8 cellular contexts compared by ENCODE assay signal in genomic region chr6:30612213-30612612, GRCh38. TPM values are rescaled to one million over a fixed set of nuclear protein-coding genes. Genes with fewer than 3 reads are reported as not detected.
DNase-seq lines count a peak whose midpoint lies in the region; ATAC-seq, FAIRE-seq and TF ChIP-seq lines count a peak whose summit lies in the region.

No MANE protein-coding gene starts in this region.

- peak overlapping the region in 1 of 7 donors; percentile 26 for H3K4me3 Mint-ChIP-seq in CD8-positive, alpha-beta memory T cell
- peak overlapping the region in 2 of 10 donors; percentile 4 to 55 for H3K4me3 Mint-ChIP-seq in naive thymus-derived CD8-positive, alpha-beta T cell
- H3K4me3 Mint-ChIP-seq in Caco-2 (ENCODE audit: unreplicated experiment) = no peak overlapping the region

- peaks cover 52 to 72% (median 69%) of the 10 kb centered on the region in 3 donors for H3K4me1 Mint-ChIP-seq in CD8-positive, alpha-beta memory T cell
- peaks cover 39 to 84% (median 68%) of the 10 kb centered on the region in 4 donors for H3K4me1 Mint-ChIP-seq in naive thymus-derived CD8-positive, alpha-beta T cell
- peaks cover 20% of the 10 kb centered on the region for H3K4me1 Mint-ChIP-seq in Caco-2 (ENCODE audit: low read depth, unreplicated experiment)

- no peaks in the 10 kb centered on the region for H3K27me3 ChIP-seq in CD8-positive, alpha-beta memory T cell (ENCODE audit: insufficient read depth, low read length, poor library complexity, severe bottlenecking)
- H3K27me3 ChIP-seq in breast epithelium = no peaks in the 10 kb centered on the region
- no peaks in the 10 kb centered on the region for H3K27me3 ChIP-seq in Caco-2 (replicated peaks; ENCODE audit: control insufficient read depth, insufficient read depth, low read length)
- H3K27me3 ChIP-seq in small intestine (ENCODE audit: control insufficient read depth in 2 of 2, insufficient read depth in 2 of 2, low read length in 2 of 2) = no peaks in the 10 kb centered on the region

- POLR2A ChIA-PET in CD8-positive, alpha-beta memory T cell (lab: Charles Lee) = interaction anchor here (0.6 to 4.2 kb wide), 4 partner anchors 8 to 107 kb away, joined by 3 to 32 read pairs (median 9); partner anchors contain the start of genes GNL1 and PRR3
- POLR2A ChIA-PET in naive thymus-derived CD8-positive, alpha-beta T cell (lab: Charles Lee) = interaction anchor here (0.5 to 4.7 kb wide), 9 partner anchors 13 to 122 kb away, joined by 3 to 78 read pairs (median 5); partner anchors contain the start of genes ABCF1, GNL1, PRR3 and TUBB
- POLR2A ChIA-PET in Caco-2 (lab: Charles Lee) = interaction anchor here (1.0 to 1.3 kb wide), 3 partner anchors 12 to 105 kb away, joined by 4 read pairs; partner anchors contain the start of gene MDC1

- TF ChIP-seq CTCF in LNCAP (IDR thresholded peaks at IDR 0.05) = peak; percentile 40; the same call in 1 of the 2 replicates
- peak in 1 of 3 donors; percentile 13 for TF ChIP-seq CTCF in breast epithelium (IDR thresholded peaks at IDR 0.05)
- TF ChIP-seq CTCF in Caco-2 (IDR thresholded peaks at IDR 0.05; ENCODE audit: insufficient read depth in 1 of 2, low read depth in 1 of 2, low read length in 1 of 2, severe bottlenecking in 1 of 2, unreplicated experiment in 1 of 2) = peak in 1 of 2 experiments; percentile 26

- no TSS peak for BruUV-seq in Caco-2 (replicated peaks; lab: Mats Ljungman, UMichigan)

- peak overlapping the region in 7 of 8 donors; percentile 23 to 100 (median 84) for H3K27ac Mint-ChIP-seq in CD8-positive, alpha-beta memory T cell
- H3K27ac Mint-ChIP-seq in naive thymus-derived CD8-positive, alpha-beta T cell = peak overlapping the region; percentile 5 to 100 (median 88)
- no peak overlapping the region for H3K27ac Mint-ChIP-seq in Caco-2 (ENCODE audit: unreplicated experiment)

- no peak for TF ChIP-seq POLR2A in breast epithelium (IDR thresholded peaks at IDR 0.05)

- WGBS in small intestine, 3 donors = 67 to 81% (median 73%) methylated on average over 1 of the region's 1 CpG

- peaks cover 60% of the 10 kb centered on the region for H3K4me1 ChIP-seq in CD8-positive, alpha-beta memory T cell (ENCODE audit: insufficient read depth, low read length)
- H3K4me1 ChIP-seq in breast epithelium = peaks cover 0 to 11% of the 10 kb centered on the region in 2 donors
- H3K4me1 ChIP-seq in Caco-2 = no peaks in the 10 kb centered on the region
- H3K4me1 ChIP-seq in small intestine (ENCODE audit: control insufficient read depth in 2 of 2, insufficient read depth in 1 of 2, low read depth in 1 of 2, low read length in 1 of 2) = peaks cover 0 to 3% of the 10 kb centered on the region in 2 donors

- H3K36me3 Mint-ChIP-seq in CD8-positive, alpha-beta memory T cell = peaks cover 21 to 82% (median 30%) of the 10 kb centered on the region in 3 donors
- peaks cover 22 to 60% (median 24%) of the 10 kb centered on the region in 3 donors for H3K36me3 Mint-ChIP-seq in naive thymus-derived CD8-positive, alpha-beta T cell
- H3K36me3 Mint-ChIP-seq in Caco-2 (ENCODE audit: insufficient read depth, unreplicated experiment) = peaks cover 91% of the 10 kb centered on the region

- no peak overlapping the region for H3K27ac ChIP-seq in CD8-positive, alpha-beta memory T cell (ENCODE audit: low read depth, low read length)
- H3K27ac ChIP-seq in breast epithelium = peak overlapping the region; percentile 22 to 100
- no peak overlapping the region for H3K27ac ChIP-seq in small intestine (ENCODE audit: low read depth in 1 of 2, low read length in 1 of 2)

- H3K27me3 Mint-ChIP-seq in CD8-positive, alpha-beta memory T cell = peaks cover 0 to 17% of the 10 kb centered on the region in 2 donors
- H3K27me3 Mint-ChIP-seq in naive thymus-derived CD8-positive, alpha-beta T cell = peaks cover 0 to 2% (median 0%) of the 10 kb centered on the region in 5 donors
- H3K27me3 Mint-ChIP-seq in Caco-2 (ENCODE audit: insufficient read depth, unreplicated experiment) = peaks cover 3% of the 10 kb centered on the region

- no peak overlapping the region for H3K4me3 ChIP-seq in CD8-positive, alpha-beta memory T cell (ENCODE audit: low read length)
- H3K4me3 ChIP-seq in breast epithelium (no peak overlapping the region), Caco-2 (ENCODE audit: low read depth, low read length) (no peak overlapping the region), small intestine (ENCODE audit: low read depth in 1 of 2, low read length in 2 of 2) (no peak overlapping the region)

- intact Hi-C loops in breast epithelium (cut with DNase I; ENCODE audit: low total_unique reads) (no loop called here), Caco-2 (cut with micrococcal nuclease; ENCODE audit: unreplicated experiment) (no loop called here)

- ATAC-seq in naive thymus-derived CD8-positive, alpha-beta T cell = no peak

- peaks cover 38% of the 10 kb centered on the region for H3K36me3 ChIP-seq in CD8-positive, alpha-beta memory T cell (ENCODE audit: insufficient read depth, low read length)
- no peaks in the 10 kb centered on the region for H3K36me3 ChIP-seq in breast epithelium
- H3K36me3 ChIP-seq in Caco-2 (ENCODE audit: control insufficient read depth, insufficient read depth, low read length) = peaks cover 5% of the 10 kb centered on the region
- H3K36me3 ChIP-seq in small intestine (ENCODE audit: control insufficient read depth in 2 of 2, insufficient read depth in 2 of 2, low read length in 2 of 2) = peaks cover 4 to 21% of the 10 kb centered on the region in 2 donors

- CTCF ChIA-PET in CD8-positive, alpha-beta memory T cell (lab: Charles Lee) = interaction anchor here (1.2 to 4.3 kb wide), 7 partner anchors 14 to 159 kb away, joined by 3 to 40 read pairs (median 4); partner anchors contain the start of gene DHX16
- CTCF ChIA-PET in Caco-2 (lab: Charles Lee) = interaction anchor here (0.8 kb wide), 1 partner anchor 130 kb away, joined by 3 read pairs; no protein-coding TSS in a partner anchor

- FAIRE-seq in small intestine (lab: Jason Lieb, UNC) = no peak

- peaks cover 0 to 4% (median 2%) of the 10 kb centered on the region in 5 donors for H3K9me3 Mint-ChIP-seq in CD8-positive, alpha-beta memory T cell
- peaks cover 0 to 3% (median 0%) of the 10 kb centered on the region in 9 donors for H3K9me3 Mint-ChIP-seq in naive thymus-derived CD8-positive, alpha-beta T cell
- H3K9me3 Mint-ChIP-seq in Caco-2 (ENCODE audit: unreplicated experiment) = no peaks in the 10 kb centered on the region

- no peaks in the 10 kb centered on the region for H3K9me3 ChIP-seq in CD8-positive, alpha-beta memory T cell (ENCODE audit: low read length)
- no peaks in the 10 kb centered on the region for H3K9me3 ChIP-seq in breast epithelium
- no peaks in the 10 kb centered on the region for H3K9me3 ChIP-seq in Caco-2
- H3K9me3 ChIP-seq in small intestine (ENCODE audit: control insufficient read depth, low read depth) = no peaks in the 10 kb centered on the region

- DNase-seq in CD8-positive, alpha-beta memory T cell = no peak
- no peak for DNase-seq in breast epithelium (ENCODE audit: low spot score in 2 of 2)
- no peak for DNase-seq in naive thymus-derived CD8-positive, alpha-beta T cell
- DNase-seq in NCI-H1092 treated with DMSO at 0.1 percent for 48 hours (lab: John Stamatoyannopoulos, UW) = no peak
- no peak for DNase-seq in Caco-2
- no peak for DNase-seq in activated CD4-positive, alpha-beta T cell treated with anti-CD3 and anti-CD28 coated beads for 1 hour
- no peak for DNase-seq in small intestine

RNA-seq across cellular contexts. Expression of gene PPP1R10, which starts 4.8 kb away (rescaled TPM):
- 100 to 1,000 TPM; 115 to 117 TPM for total RNA-seq in CD8-positive, alpha-beta memory T cell
- 27.3 TPM for polyA plus RNA-seq in CD8-positive, alpha-beta memory T cell
- 10 to 100 TPM; 17.3 to 51.1 (median 26.5) TPM for total RNA-seq in breast epithelium
- 100 to 1,000 TPM; 191 to 193 TPM for total RNA-seq in naive thymus-derived CD8-positive, alpha-beta T cell
- polyA plus RNA-seq in naive thymus-derived CD8-positive, alpha-beta T cell = 10 to 100 TPM; 16.9 to 20.2 (median 19.8) TPM
- 91.3 and 95.4 TPM in 2 replicates for total RNA-seq in Caco-2 (2022)
- polyA plus RNA-seq in small intestine = 10 to 100 TPM; 21.3 to 35.1 (median 30.0) TPM

RNA-seq across cellular contexts. Expression of gene MRPS18B, which starts 5.4 kb away (rescaled TPM):
- 100 to 1,000 TPM; 102 to 103 TPM for total RNA-seq in CD8-positive, alpha-beta memory T cell
- polyA plus RNA-seq in CD8-positive, alpha-beta memory T cell = 113 TPM
- total RNA-seq in breast epithelium (10 to 100 TPM; 42.1 to 70.8 (median 52.4) TPM), Caco-2 (2022) (60.0 and 62.6 TPM in 2 replicates)
- total RNA-seq in naive thymus-derived CD8-positive, alpha-beta T cell = 10 to 100 TPM; 43.1 to 43.8 TPM
- 100 to 1,000 TPM in 2 of 3 donors, 10 to 100 TPM in 1; 87.4 to 161 (median 119) TPM for polyA plus RNA-seq in naive thymus-derived CD8-positive, alpha-beta T cell
- 10 to 100 TPM; 89.4 to 93.0 (median 91.2) TPM for polyA plus RNA-seq in small intestine

RNA-seq across cellular contexts. Expression of gene ATAT1, which starts 14.5 kb away (rescaled TPM):
- total RNA-seq in CD8-positive, alpha-beta memory T cell = 10 to 100 TPM; 10.5 to 10.7 TPM
- 1.5 TPM for polyA plus RNA-seq in CD8-positive, alpha-beta memory T cell
- 10 to 100 TPM in 1 of 3 donors, 1 to 10 TPM in 2; 5.3 to 10.5 (median 8.8) TPM for total RNA-seq in breast epithelium
- total RNA-seq in naive thymus-derived CD8-positive, alpha-beta T cell = 10 to 100 TPM; 12.6 to 13.4 TPM
- 1 to 10 TPM; 1.6 to 2.0 (median 1.7) TPM for polyA plus RNA-seq in naive thymus-derived CD8-positive, alpha-beta T cell
- total RNA-seq in Caco-2 (2022) = 17.9 and 19.7 TPM in 2 replicates
- 10 to 100 TPM in 1 of 3 donors, 1 to 10 TPM in 2; 6.5 to 14.5 (median 8.6) TPM for polyA plus RNA-seq in small intestine

RNA-seq across cellular contexts. Expression of gene C6orf136, which starts 34.7 kb away (rescaled TPM):
- total RNA-seq in CD8-positive, alpha-beta memory T cell = 10 to 100 TPM; 35.9 to 42.2 TPM
- 11.8 TPM for polyA plus RNA-seq in CD8-positive, alpha-beta memory T cell
- total RNA-seq in breast epithelium (10 to 100 TPM in 2 of 3 donors, 1 to 10 TPM in 1; 9.6 to 19.0 (median 16.1) TPM), Caco-2 (2022) (25.4 and 25.7 TPM in 2 replicates)
- 10 to 100 TPM; 29.3 to 30.9 TPM for total RNA-seq in naive thymus-derived CD8-positive, alpha-beta T cell
- polyA plus RNA-seq in naive thymus-derived CD8-positive, alpha-beta T cell = 10 to 100 TPM in 2 of 3 donors, 1 to 10 TPM in 1; 5.6 to 23.2 (median 13.7) TPM
- 100 to 1,000 TPM in 1 of 3 donors, 10 to 100 TPM in 2; 44.4 to 125 (median 75.1) TPM for polyA plus RNA-seq in small intestine

RNA-seq across cellular contexts. Expression of gene ABCF1, which starts 41.0 kb away (rescaled TPM):
- total RNA-seq in CD8-positive, alpha-beta memory T cell = 100 to 1,000 TPM; 127 to 133 TPM
- polyA plus RNA-seq in CD8-positive, alpha-beta memory T cell = 54.0 TPM
- total RNA-seq in breast epithelium (10 to 100 TPM; 41.0 to 55.2 (median 51.5) TPM), Caco-2 (2022) (93.7 and 95.6 TPM in 2 replicates)
- total RNA-seq in naive thymus-derived CD8-positive, alpha-beta T cell = 10 to 100 TPM; 68.6 to 71.3 TPM
- 10 to 100 TPM; 19.1 to 43.1 (median 30.5) TPM for polyA plus RNA-seq in naive thymus-derived CD8-positive, alpha-beta T cell
- 10 to 100 TPM; 30.0 to 40.6 (median 37.0) TPM for polyA plus RNA-seq in small intestine

Comparison
In these comparisons a context has a peak if more than half of its experiments do, and no peak if none do; other contexts are left out.
1. H3K27ac ChIP-seq: peak in breast epithelium (2 of 2); none in CD8-positive, alpha-beta memory T cell (single experiment) and small intestine (0 of 2).